ENCODE assay signal across 8 cellular contexts in the genomic region with DNA sequence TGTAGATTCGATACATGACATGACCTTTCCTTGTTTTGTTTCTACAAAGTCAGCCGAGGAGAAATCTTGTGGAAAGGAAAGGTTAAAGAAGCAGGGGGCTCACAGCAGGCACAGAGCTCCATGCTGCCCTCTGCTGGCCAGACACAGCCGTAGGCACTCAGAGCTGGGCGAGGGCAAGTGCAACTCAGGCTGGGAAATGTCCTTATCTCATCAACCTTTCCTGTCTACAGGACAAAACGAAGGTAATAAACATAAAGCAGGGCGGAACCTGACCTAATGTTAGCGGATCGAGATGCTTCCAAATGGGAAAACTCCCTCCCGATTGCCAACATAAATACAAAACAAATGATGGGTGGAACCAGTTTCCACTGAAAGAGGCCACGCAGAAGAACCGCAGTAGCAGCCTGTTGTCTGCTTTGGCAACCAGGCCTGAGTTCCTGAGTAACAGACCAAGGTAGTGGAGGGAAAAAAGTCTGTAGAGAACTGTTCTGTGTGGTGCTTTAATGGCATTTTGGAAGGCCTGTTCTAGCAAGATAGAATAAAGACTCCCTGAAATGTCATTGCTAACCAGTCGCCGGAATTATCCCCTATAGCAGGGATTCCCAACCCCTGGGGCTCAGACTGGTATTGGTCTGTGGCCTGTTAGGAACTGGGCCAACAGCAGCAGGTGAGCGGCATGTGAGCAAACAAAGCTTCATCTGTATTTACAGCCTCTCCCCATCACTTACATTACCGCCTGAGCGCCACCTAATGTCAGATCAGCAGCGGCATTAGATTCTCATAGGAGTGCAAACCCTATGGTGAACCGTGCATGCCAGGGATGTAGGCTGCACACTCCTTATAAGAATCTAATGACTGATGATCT.
A peak's percentile ranks its signal among the peaks of the same experiment; 100 is the strongest.
DNase-seq lines count a peak whose midpoint lies in the region; ATAC-seq and TF ChIP-seq lines count a peak whose summit lies in the region.

No MANE protein-coding gene starts in this region.

- H3K27me3 ChIP-seq in AG04450 (ENCODE audit: control insufficient read depth, insufficient read depth, low read length) (no peaks in the 10 kb centered on the region), right lobe of liver (no peaks in the 10 kb centered on the region)

- intact Hi-C loops in right lobe of liver (cut with DNase I), result no loop called here

- no peak overlapping the region for H3K4me3 ChIP-seq in AG04450 (ENCODE audit: low read depth, low read length)
- H3K4me3 ChIP-seq in choroid plexus epithelial cell (ENCODE audit: low read depth, low read length), result peak overlapping the region; percentile 9
- H3K4me3 ChIP-seq in right lobe of liver, result peak overlapping the region in 2 of 3 donors; percentile 36 to 43

- H3K4me1 ChIP-seq in right lobe of liver, result peaks cover 0 to 12% (median 1%) of the 10 kb centered on the region in 4 donors

- TF ChIP-seq CTCF in AG04450 (IDR thresholded peaks at IDR 0.05; ENCODE audit: low read depth, low read length) (peak; percentile 97), choroid plexus epithelial cell (conservative IDR thresholded peaks at IDR 0.05; ENCODE audit: low read depth, low read length) (peak; percentile 100), right lobe of liver (IDR thresholded peaks at IDR 0.05) (peak; percentile 81 to 98 (median 97))

- peak; percentile 92 for ATAC-seq in GM19023 (IDR thresholded peaks at IDR 0.05; ENCODE audit: unreplicated experiment)
- peak; percentile 91 for ATAC-seq in HG03354 (IDR thresholded peaks at IDR 0.05; ENCODE audit: poor library complexity, severe bottlenecking, unreplicated experiment)
- peak; percentile 79 to 93 (median 83) for ATAC-seq in right lobe of liver

- DNase-seq in AG04450 (ENCODE audit: low read depth, low spot score), result peak; percentile 11
- DNase-seq in NCI-H345 treated with DMSO at 0.1 percent for 48 hours (lab: John Stamatoyannopoulos, UW; ENCODE audit: unreplicated experiment), result peak; percentile 86
- peak; percentile 37 for DNase-seq in activated CD4-positive, alpha-beta T cell treated with anti-CD3 and anti-CD28 coated beads for 1 hour
- DNase-seq in choroid plexus epithelial cell (ENCODE audit: low read depth), result peak; percentile 70
- peak; percentile 84 to 86 (median 85) for DNase-seq in right lobe of liver
- peak; percentile 6 to 36 (median 22) for DNase-seq in stimulated activated CD4-positive, alpha-beta T cell treated with anti-CD3 and anti-CD28 coated beads, TNF-alpha, amount 100 ng/mL, for 4 hours (ENCODE audit: low read depth in 3 of 3)

- CTCF ChIA-PET in AG04450 (lab: Charles Lee), result interaction anchor here (0.5 to 3.6 kb wide), 46 partner anchors 9 to 1532 kb away, joined by 3 to 84 read pairs (median 6); no protein-coding TSS in a partner anchor

- POLR2A ChIA-PET in AG04450 (lab: Yijun Ruan, JAX), result interaction anchor here (1.0 kb wide), 1 partner anchor 86 kb away, joined by 3 read pairs; no protein-coding TSS in a partner anchor

- no peaks in the 10 kb centered on the region for H3K9me3 ChIP-seq in AG04450 (ENCODE audit: control insufficient read depth, insufficient read depth, low read length)
- H3K9me3 ChIP-seq in right lobe of liver, result no peaks in the 10 kb centered on the region

- H3K27ac ChIP-seq in AG04450 (ENCODE audit: low read depth, low read length) (no peak overlapping the region), right lobe of liver (peak overlapping the region; percentile 62 to 97 (median 90))

- no peak for TF ChIP-seq POLR2A in right lobe of liver (IDR thresholded peaks at IDR 0.05)

- no peaks in the 10 kb centered on the region for H3K36me3 ChIP-seq in right lobe of liver

- 10% methylated on average over 11 of the region's 18 CpGs for WGBS in right lobe of liver (ENCODE audit: insufficient coverage, low coverage, low lambda C conversion rate, missing lambda C conversion rate)

Comparison
In these comparisons a context has a peak if more than half of its experiments do, and no peak if none do; other contexts are left out.
1. DNase-seq: peak in every context shown above with its lines; median percentile 86 in NCI-H345 treated with DMSO at 0.1 percent for 48 hours; 85 in right lobe of liver; 70 in choroid plexus epithelial cell; 37 in activated CD4-positive, alpha-beta T cell treated with anti-CD3 and anti-CD28 coated beads for 1 hour; 22 in stimulated activated CD4-positive, alpha-beta T cell treated with anti-CD3 and anti-CD28 coated beads, TNF-alpha, amount 100 ng/mL, for 4 hours; 11 in AG04450.